In genomic region chr11:61924016-61924360, GRCh38 we compare ENCODE assay signal across 13 cellular contexts. TPM values are rescaled to one million over a fixed set of nuclear protein-coding genes. Genes with fewer than 3 reads are reported as not detected.
DNase-seq lines count a peak whose midpoint lies in the region; ATAC-seq and TF ChIP-seq lines count a peak whose summit lies in the region.
"Had no signal": no experiment of that assay in that cellular context is flagged by ENCODE, and none has a peak within 500 bp of the region (broad histone marks: within the 10 kb centered on the region; RNA-seq: fewer than 3 reads in every experiment).

No MANE protein-coding gene starts in this region.

- in situ Hi-C loops in brain microvascular endothelial cell (cut with HindIII; ENCODE audit: low pct_ligation_motif_present, low sequenced_read_pairs), result loop anchor here (25.0 kb wide), 1 partner anchor 188 kb away; the partner anchor contains the start of gene INCENP

- DNase-seq in left ventricle myocardium superior (no peak), neural progenitor cell (ENCODE audit: low spot score) (no peak), tibial nerve (ENCODE audit: low spot score in 2 of 2) (no peak), SHP77 (lab: John Stamatoyannopoulos, UW) (no peak), NCI-H1092 treated with DMSO at 0.1 percent for 48 hours (lab: John Stamatoyannopoulos, UW) (no peak), immature natural killer cell (no peak), brain microvascular endothelial cell (no peak)
- DNase-seq: effector CD4-positive, alpha-beta T cell; naive B cell; NCI-H446 had no signal

- H3K9me3 Mint-ChIP-seq in neural progenitor cell (peaks cover 2% of the 10 kb centered on the region), immature natural killer cell (no peaks in the 10 kb centered on the region)
- H3K9me3 Mint-ChIP-seq: activated naive CD4-positive, alpha-beta T cell treated with anti-CD3 and anti-CD28 coated beads, Interleukin-2, amount 50 U/mL, for 72 hours; naive B cell; stimulated activated effector memory CD8-positive, alpha-beta T cell treated with anti-CD3 and anti-CD28 coated beads, Interleukin-12 subunit alpha, Interleukin-12 subunit beta, amount 100 ng/mL, for 72 hours had no signal

- TF ChIP-seq CTCF in neural progenitor cell (IDR thresholded peaks at IDR 0.05) (no peak), tibial nerve (IDR thresholded peaks at IDR 0.05) (no peak), brain microvascular endothelial cell (IDR thresholded peaks at IDR 0.05; ENCODE audit: low read depth, low read length, missing control alignments) (no peak)

- H3K4me1 Mint-ChIP-seq in neural progenitor cell (peaks cover 31% of the 10 kb centered on the region), immature natural killer cell (no peaks in the 10 kb centered on the region)
- H3K4me1 Mint-ChIP-seq: stimulated activated effector memory CD8-positive, alpha-beta T cell treated with anti-CD3 and anti-CD28 coated beads, Interleukin-12 subunit alpha, Interleukin-12 subunit beta, amount 100 ng/mL, for 72 hours had no signal

- no peak overlapping the region for H3K4me3 Mint-ChIP-seq in neural progenitor cell
- no peak overlapping the region for H3K4me3 Mint-ChIP-seq in immature natural killer cell
- H3K4me3 Mint-ChIP-seq: naive B cell; stimulated activated effector memory CD8-positive, alpha-beta T cell treated with anti-CD3 and anti-CD28 coated beads, Interleukin-12 subunit alpha, Interleukin-12 subunit beta, amount 100 ng/mL, for 72 hours had no signal

- H3K9me3 ChIP-seq in neural progenitor cell (ENCODE audit: low read depth), result no peaks in the 10 kb centered on the region
- H3K9me3 ChIP-seq in tibial nerve, result no peaks in the 10 kb centered on the region

- H3K27ac Mint-ChIP-seq in neural progenitor cell (peak overlapping the region; percentile 88), immature natural killer cell (no peak overlapping the region)
- H3K27ac Mint-ChIP-seq: activated naive CD4-positive, alpha-beta T cell treated with anti-CD3 and anti-CD28 coated beads, Interleukin-2, amount 50 U/mL, for 72 hours; stimulated activated effector memory CD8-positive, alpha-beta T cell treated with anti-CD3 and anti-CD28 coated beads, Interleukin-12 subunit alpha, Interleukin-12 subunit beta, amount 100 ng/mL, for 72 hours had no signal

- 41 to 45% methylated on average over 4 to 5 of the region's 5 CpGs for WGBS in tibial nerve, 2 donors

- H3K4me2 ChIP-seq in neural progenitor cell, result peak overlapping the region; percentile 37

- H3K27me3 ChIP-seq in neural progenitor cell (peaks cover 8% of the 10 kb centered on the region), tibial nerve (no peaks in the 10 kb centered on the region), brain microvascular endothelial cell (replicated peaks) (peaks cover 5% of the 10 kb centered on the region)

- H4K20me1 ChIP-seq in neural progenitor cell (ENCODE audit: low read depth), result no peaks in the 10 kb centered on the region

- peak overlapping the region; percentile 58 for H2AFZ ChIP-seq in neural progenitor cell (replicated peaks)

- TF ChIP-seq EP300 in tibial nerve (IDR thresholded peaks at IDR 0.05), result no peak

- peaks cover 16% of the 10 kb centered on the region for H3K27me3 Mint-ChIP-seq in neural progenitor cell (ENCODE audit: insufficient read depth, low read depth)
- H3K27me3 Mint-ChIP-seq in immature natural killer cell (ENCODE audit: low read depth in 3 of 3), result peaks cover 5 to 7% (median 6%) of the 10 kb centered on the region in 3 donors

- ATAC-seq in left ventricle myocardium superior, result peak; percentile 10
- ATAC-seq: activated naive CD4-positive, alpha-beta T cell treated with anti-CD3 and anti-CD28 coated beads, Interleukin-2, amount 50 U/mL, for 72 hours had no signal

- peaks cover 16% of the 10 kb centered on the region for H3K4me1 ChIP-seq in neural progenitor cell
- H3K4me1 ChIP-seq in tibial nerve, result peaks cover 0 to 51% (median 22%) of the 10 kb centered on the region in 4 donors

- no peak overlapping the region for H3K4me3 ChIP-seq in neural progenitor cell
- no peak overlapping the region for H3K4me3 ChIP-seq in tibial nerve
- no peak overlapping the region for H3K4me3 ChIP-seq in brain microvascular endothelial cell (ENCODE audit: low read depth, low read length)

- intact Hi-C loops in left ventricle myocardium superior (cut with micrococcal nuclease), result no loop called here

- H3F3A ChIP-seq in neural progenitor cell (ENCODE audit: low read depth), result peaks cover 22% of the 10 kb centered on the region

- no peaks in the 10 kb centered on the region for H3K79me2 ChIP-seq in neural progenitor cell (ENCODE audit: low read depth)

- H3K27ac ChIP-seq in angular gyrus (ENCODE audit: low read depth, low read length) (peak overlapping the region; percentile 18), neural progenitor cell (no peak overlapping the region), tibial nerve (peak overlapping the region; percentile 58 to 95 (median 88)), brain microvascular endothelial cell (no peak overlapping the region)

- no peak overlapping the region for H3K9ac ChIP-seq in neural progenitor cell

- H3K36me3 ChIP-seq in neural progenitor cell, result no peaks in the 10 kb centered on the region
- no peaks in the 10 kb centered on the region for H3K36me3 ChIP-seq in tibial nerve
- no peaks in the 10 kb centered on the region for H3K36me3 ChIP-seq in brain microvascular endothelial cell (replicated peaks)

- no peak for TF ChIP-seq POLR2A in tibial nerve (IDR thresholded peaks at IDR 0.05)

- no peaks in the 10 kb centered on the region for H3K36me3 Mint-ChIP-seq in neural progenitor cell
- no peaks in the 10 kb centered on the region for H3K36me3 Mint-ChIP-seq in immature natural killer cell
- H3K36me3 Mint-ChIP-seq: activated naive CD4-positive, alpha-beta T cell treated with anti-CD3 and anti-CD28 coated beads, Interleukin-2, amount 50 U/mL, for 72 hours; naive B cell; stimulated activated effector memory CD8-positive, alpha-beta T cell treated with anti-CD3 and anti-CD28 coated beads, Interleukin-12 subunit alpha, Interleukin-12 subunit beta, amount 100 ng/mL, for 72 hours had no signal

RNA-seq across cellular contexts. Expression of gene RAB3IL1, which starts 6.6 kb away (rescaled TPM):
- total RNA-seq in left ventricle myocardium superior (11.1 TPM), neural progenitor cell (ENCODE audit: low replicate concordance) (1.4 TPM in 2 replicates), tibial nerve (100 to 1,000 TPM in 1 of 4 donors, 10 to 100 TPM in 3; 58.8 to 127 (median 71.1) TPM)
- not detected for polyA plus RNA-seq in immature natural killer cell

RNA-seq across cellular contexts. Expression of gene BEST1, which starts 26.2 kb away (rescaled TPM):
- total RNA-seq in left ventricle myocardium superior, result 1.1 TPM
- 0.15 TPM in 1 of 2 replicates, not detected in the other for total RNA-seq in neural progenitor cell (ENCODE audit: low replicate concordance)
- total RNA-seq in tibial nerve, result 10 to 100 TPM; 33.2 to 53.2 (median 45.7) TPM
- 1 to 10 TPM in 2 of 3 donors, under 1 TPM in 1; 0.64 to 1.1 (median 1.0) TPM for polyA plus RNA-seq in immature natural killer cell

RNA-seq across cellular contexts. Expression of gene FADS3, which starts 32.6 kb away (rescaled TPM):
- total RNA-seq in left ventricle myocardium superior, result 69.7 TPM
- 10.1 and 28.7 TPM in 2 replicates for total RNA-seq in neural progenitor cell (ENCODE audit: low replicate concordance)
- total RNA-seq in tibial nerve, result 100 to 1,000 TPM; 135 to 327 (median 205) TPM
- polyA plus RNA-seq in immature natural killer cell, result 1 to 10 TPM; 3.2 to 6.2 (median 3.9) TPM

RNA-seq across cellular contexts. Expression of gene FTH1, which starts 43.4 kb away (rescaled TPM):
- total RNA-seq in left ventricle myocardium superior (2,305 TPM), neural progenitor cell (ENCODE audit: low replicate concordance) (649 and 846 TPM in 2 replicates), tibial nerve (1,000 to 10,000 TPM; 3,872 to 5,003 (median 4,779) TPM)
- 1,000 to 10,000 TPM; 1,906 to 2,262 (median 2,182) TPM for polyA plus RNA-seq in immature natural killer cell

Comparison
In these comparisons a context has a peak if more than half of its experiments do, and no peak if none do; other contexts are left out.
1. H3K27ac ChIP-seq: peak in angular gyrus (single experiment) and tibial nerve (4 of 4); none in neural progenitor cell (single experiment) and brain microvascular endothelial cell (single experiment).
2. RNA of gene BEST1, which starts 26.2 kb away (total RNA-seq): 33.2 to 53.2 TPM in tibial nerve; 1.1 TPM in left ventricle myocardium superior (single experiment) and 0.15 TPM in neural progenitor cell; every median in the first group is over 10 times any median in the second.